ENCODE assay signal across 32 cellular contexts in genomic region chr2:16117021-16117700, GRCh38.
A peak's percentile ranks its signal among the peaks of the same experiment; 100 is the strongest.
DNase-seq lines count a peak whose midpoint lies in the region; ATAC-seq, FAIRE-seq and TF ChIP-seq lines count a peak whose summit lies in the region.
"Had no signal": no experiment of that assay in that cellular context is flagged by ENCODE, and none has a peak within 500 bp of the region (broad histone marks: within the 10 kb centered on the region; RNA-seq: fewer than 3 reads in every experiment).

No MANE protein-coding gene starts in this region.

- H3K18ac ChIP-seq in H1 (ENCODE audit: extremely low read depth, low read length) = no peak overlapping the region

- no peak overlapping the region for H2AFZ ChIP-seq in H1 (ENCODE audit: low read length)

- intact Hi-C loops in psoas muscle (cut with DNase I) = no loop called here

- peak overlapping the region; percentile 12 for H4K91ac ChIP-seq in H1 (replicated peaks; ENCODE audit: insufficient read length, low read length)

- no peak for ATAC-seq in psoas muscle
- ATAC-seq: A549; CD8-positive, alpha-beta T cell had no signal

- H4K5ac ChIP-seq in H1 (ENCODE audit: insufficient read length, low read depth, low read length) = no peak overlapping the region

- no peak overlapping the region for H3K4me2 ChIP-seq in H1 (ENCODE audit: insufficient read depth in 1 of 2, low read depth in 2 of 2, low read length in 2 of 2)
- H3K4me2 ChIP-seq: A549; BLaER1; BLaER1 treated with 17β-estradiol and CSF1 and Interleukin-3, amounts not matched to agents 10 nM and 100 nM had no signal

- no peak overlapping the region for H3K4me3 ChIP-seq in BE2C (ENCODE audit: low read depth, low read length)
- H3K4me3 ChIP-seq in H1 (ENCODE audit: extremely low read depth in 1 of 4, insufficient read depth in 2 of 4, low read depth in 3 of 4, low read length in 4 of 4) = no peak overlapping the region
- no peak overlapping the region for H3K4me3 ChIP-seq in psoas muscle
- H3K4me3 ChIP-seq: A549; BLaER1; BLaER1 treated with 17β-estradiol and CSF1 and Interleukin-3, amounts not matched to agents 10 nM and 100 nM had no signal

- CTCF ChIA-PET in H1 (lab: Charles Lee; ENCODE audit: partially characterized antibody) = no interaction called here

- H2AK5ac ChIP-seq in H1 (ENCODE audit: low read depth, low read length) = no peak overlapping the region

- H2BK12ac ChIP-seq in H1 (ENCODE audit: low read depth, low read length) = no peak overlapping the region

- H3K9ac ChIP-seq in H1 (replicated peaks in 1 of 4; ENCODE audit: extremely low read depth in 1 of 4, low read depth in 3 of 4, low read length in 3 of 4) = no peak overlapping the region
- H3K9ac ChIP-seq: BLaER1; BLaER1 treated with 17β-estradiol and CSF1 and Interleukin-3, amounts not matched to agents 10 nM and 100 nM had no signal

- H3K23me2 ChIP-seq in H1 (ENCODE audit: low read depth, low read length) = peaks cover 11% of the 10 kb centered on the region

- H3K27me3 ChIP-seq in BE2C = no peaks in the 10 kb centered on the region
- H3K27me3 ChIP-seq in H1 (replicated peaks in 1 of 4; ENCODE audit: control insufficient read depth in 3 of 4, extremely low read depth in 1 of 4, insufficient read depth in 3 of 4, low read length in 3 of 4) = no peaks in the 10 kb centered on the region
- no peaks in the 10 kb centered on the region for H3K27me3 ChIP-seq in psoas muscle (ENCODE audit: insufficient read depth in 3 of 3, low read length in 2 of 3)
- H3K27me3 ChIP-seq: BLaER1; BLaER1 treated with 17β-estradiol and CSF1 and Interleukin-3, amounts not matched to agents 10 nM and 100 nM had no signal

- peak; percentile 91 for DNase-seq in BE2C
- peak; percentile 97 for DNase-seq in SK-N-DZ (ENCODE audit: low spot score)
- DNase-seq in H1 (ENCODE audit: low read depth in 1 of 2, low spot score in 2 of 2) = no peak
- no peak for DNase-seq in psoas muscle
- DNase-seq in hippocampal formation (lab: John Stamatoyannopoulos, UW) = no peak
- DNase-seq in AG08395 (ENCODE audit: low spot score) = no peak
- DNase-seq: 8988T; ACHN; AML-193; C1 segment of cervical spinal cord; Caco-2; Calu3; CD4-positive, alpha-beta memory T cell; CD4-positive, alpha-beta T cell; CD4-positive, CD25-positive, alpha-beta regulatory T cell; CD8-positive, alpha-beta memory T cell; CD8-positive, alpha-beta T cell; COR-L47; DMS 273 treated with DMSO at 0.1 percent for 48 hours; DMS153; DMS53; DMS79; DMS79 treated with DMSO at 0.1 percent for 48 hours; DND-41; EL had no signal

- H3K14ac ChIP-seq in H1 (ENCODE audit: insufficient read length) = no peak overlapping the region

- POLR2A ChIA-PET in H1 (lab: Charles Lee; ENCODE audit: partially characterized antibody) = interaction anchor here (1.7 kb wide), 1 partner anchor 11 kb away, joined by 13 read pairs; no protein-coding TSS in a partner anchor

- H3K36me3 ChIP-seq in BE2C (no peaks in the 10 kb centered on the region), H1 (ENCODE audit: control insufficient read depth in 2 of 4, insufficient read depth in 4 of 4, low read length in 3 of 4) (no peaks in the 10 kb centered on the region), psoas muscle (ENCODE audit: insufficient read depth in 1 of 2, low read depth in 1 of 2) (no peaks in the 10 kb centered on the region)
- H3K36me3 ChIP-seq: BLaER1; BLaER1 treated with 17β-estradiol and CSF1 and Interleukin-3, amounts not matched to agents 10 nM and 100 nM had no signal

- H3K4me1 ChIP-seq in BE2C (peaks cover 8% of the 10 kb centered on the region), H1 (replicated peaks in 1 of 4; ENCODE audit: control insufficient read depth in 3 of 4, insufficient read depth in 4 of 4, low read length in 3 of 4) (peaks cover 0 to 6% (median 4%) of the 10 kb centered on the region in 4 experiments; a peak in 6 of 7 replicates), psoas muscle (no peaks in the 10 kb centered on the region)

- no peak overlapping the region for H3K23ac ChIP-seq in H1 (ENCODE audit: insufficient read length)

- peaks cover 0 to 7% of the 10 kb centered on the region in 2 experiments for H4K20me1 ChIP-seq in H1 (replicated peaks in 1 of 2; ENCODE audit: control insufficient read depth in 1 of 2, insufficient read depth in 2 of 2, low read length in 2 of 2)
- H4K20me1 ChIP-seq: BLaER1; BLaER1 treated with 17β-estradiol and CSF1 and Interleukin-3, amounts not matched to agents 10 nM and 100 nM had no signal

- no peak overlapping the region for H4K8ac ChIP-seq in H1 (ENCODE audit: extremely low read depth, insufficient read depth, low read length)

- no peaks in the 10 kb centered on the region for H3K79me2 ChIP-seq in H1 (ENCODE audit: control insufficient read depth in 1 of 2, insufficient read depth in 2 of 2, low read length in 2 of 2)

- H3K79me1 ChIP-seq in H1 (ENCODE audit: low read depth, low read length) = no peaks in the 10 kb centered on the region

- no peak for TF ChIP-seq EP300 in H1 (IDR thresholded peaks at IDR 0.05; ENCODE audit: borderline replicate concordance in 1 of 2, low read depth in 2 of 2, low read length in 2 of 2)

- H3K27ac ChIP-seq in H1 (ENCODE audit: low read depth, low read length) (no peak overlapping the region), psoas muscle (no peak overlapping the region)
- H3K27ac ChIP-seq: 22Rv1; A549; BLaER1; BLaER1 treated with 17β-estradiol and CSF1 and Interleukin-3, amounts not matched to agents 10 nM and 100 nM; C4-2B had no signal

- no peak for TF ChIP-seq CTCF in BE2C (IDR thresholded peaks at IDR 0.05; ENCODE audit: low read depth, low read length)
- TF ChIP-seq CTCF in H1 (IDR thresholded peaks at IDR 0.05; ENCODE audit: control extremely low read depth in 1 of 3, insufficient read depth in 1 of 3, low read depth in 1 of 3, low read length in 3 of 3) = no peak
- TF ChIP-seq CTCF in psoas muscle (IDR thresholded peaks at IDR 0.05) = no peak

- H3K9me3 ChIP-seq in BE2C (peaks cover 40% of the 10 kb centered on the region), H1 (ENCODE audit: insufficient read depth in 2 of 2, low read depth in 1 of 2, low read length in 1 of 2) (peaks cover 4 to 5% of the 10 kb centered on the region in 2 experiments; a peak in 3 of 4 replicates), psoas muscle (no peaks in the 10 kb centered on the region)
- H3K9me3 ChIP-seq: Caco-2 had no signal

- TF ChIP-seq RAD21 in H1 (IDR thresholded peaks at IDR 0.05 in 1 of 2, conservative IDR thresholded peaks at IDR 0.05 in 1 of 2; ENCODE audit: low read depth in 2 of 2, low read length in 2 of 2) = no peak

- H3K56ac ChIP-seq in H1 (replicated peaks; ENCODE audit: insufficient read length, low read depth, low read length) = no peak overlapping the region

- 0 out of 2 replicates have a peak overlapping the region, but pooled peaks have one; percentile 76 for H2BK20ac ChIP-seq in H1 (ENCODE audit: low read length)

- WGBS in H1 (ENCODE audit: extremely low coverage in 1 of 2, insufficient coverage in 1 of 2, insufficient read length in 1 of 2, insufficient replicate concordance in 2 of 2, low coverage in 1 of 2, low lambda C conversion rate in 2 of 2, missing lambda C conversion rate in 1 of 2), 2 experiments = 92% methylated on average over 8 of the region's 9 CpGs; no CpG with 5 or more reads in 1 of the 2 experiments
- WGBS in psoas muscle, 3 donors = 84 to 91% (median 84%) methylated on average over 9 of the region's 9 CpGs

- no peak overlapping the region for H2BK120ac ChIP-seq in H1 (replicated peaks; ENCODE audit: low read depth, low read length)

- no peak overlapping the region for H2BK15ac ChIP-seq in H1 (ENCODE audit: low read length)

- TF ChIP-seq POLR2A in H1 (IDR thresholded peaks at IDR 0.05; ENCODE audit: control extremely low read depth in 1 of 2, low read depth in 2 of 2, low read length in 2 of 2) = no peak

- no peak overlapping the region for H2BK5ac ChIP-seq in H1 (ENCODE audit: low read depth, low read length)

- no peak for FAIRE-seq in H1 (lab: Jason Lieb, UNC)
- FAIRE-seq: A204.1, A549, D721Med had no signal

- H3K4ac ChIP-seq in H1 (replicated peaks; ENCODE audit: insufficient read length, low read depth, low read length) = no peak overlapping the region

TF ChIP-seq in H1, 55 proteins besides CTCF, POLR2A, EP300 and RAD21 (continues in another document):
- no peak for TF ChIP-seq TCF12 (IDR thresholded peaks at IDR 0.05; ENCODE audit: low read depth, low read length)

Comparison
In these comparisons a context has a peak if more than half of its experiments do, and no peak if none do; other contexts are left out.
1. DNase-seq: peak in BE2C (single experiment) and SK-N-DZ (single experiment); none in H1 (0 of 2), psoas muscle (0 of 2), hippocampal formation (0 of 2) and AG08395 (single experiment).